ENCODE assay signal across 6 cellular contexts in genomic region chr2:217067787-217068186, GRCh38.
"Had no signal": no experiment of that assay in that cellular context is flagged by ENCODE, and none has a peak within 500 bp of the region (broad histone marks: within the 10 kb centered on the region; RNA-seq: fewer than 3 reads in every experiment).

No MANE protein-coding gene starts in this region.

- DNase-seq: GDM1, GF-D8 had no signal

- H3K4me3 ChIP-seq: GM12878 had no signal

- FAIRE-seq: G401.6, GM12878, GM12892, GM18507 had no signal

- ATAC-seq: GM12878 had no signal
